Comparison of ENCODE assay signal across 8 cellular contexts in genomic region chr3:4985330-4986174, GRCh38. TPM values are rescaled to one million over a fixed set of nuclear protein-coding genes. Genes with fewer than 3 reads are reported as not detected.
DNase-seq lines count a peak whose midpoint lies in the region; ATAC-seq, FAIRE-seq and TF ChIP-seq lines count a peak whose summit lies in the region.

No MANE protein-coding gene starts in this region.

- DNase-seq in A172 (ENCODE audit: low spot score) (peak; percentile 88), iris pigment epithelial cell (ENCODE audit: low read depth) (peak; percentile 67), NCI-H774 (lab: John Stamatoyannopoulos, UW) (no peak), HTR-8/SVneo (ENCODE audit: insufficient read length, low spot score) (no peak)
- DNase-seq in activated naive CD8-positive, alpha-beta T cell treated with anti-CD3 and anti-CD28 coated beads, Interleukin-2, amount 10 ng/mL, durations not matched to agents 7 days and 5 days = no peak
- peak in 1 of 2 donors; percentile 54 for DNase-seq in stimulated activated naive CD8-positive, alpha-beta T cell treated with anti-CD3 and anti-CD28 coated beads, Interleukin-15, amount 100 ng/mL, for 72 hours

- H3K9me3 Mint-ChIP-seq in activated naive CD8-positive, alpha-beta T cell treated with anti-CD3 and anti-CD28 coated beads, Interleukin-2, amount 10 ng/mL, durations not matched to agents 7 days and 5 days = no peaks in the 10 kb centered on the region
- no peaks in the 10 kb centered on the region for H3K9me3 Mint-ChIP-seq in stimulated activated naive CD8-positive, alpha-beta T cell treated with anti-CD3 and anti-CD28 coated beads, Interleukin-15, amount 100 ng/mL, for 72 hours

- no peak for ATAC-seq in activated naive CD8-positive, alpha-beta T cell treated with anti-CD3 and anti-CD28 coated beads, Interleukin-2, amount 10 ng/mL, durations not matched to agents 7 days and 5 days (ENCODE audit: low read depth)
- peak; percentile 0 for ATAC-seq in stimulated activated naive CD8-positive, alpha-beta T cell treated with anti-CD3 and anti-CD28 coated beads, Interleukin-15, amount 100 ng/mL, for 72 hours
- no peak for ATAC-seq in GM19324 (IDR thresholded peaks at IDR 0.05; ENCODE audit: low FRiP score, unreplicated experiment)

- peaks cover 47% of the 10 kb centered on the region for H3K4me1 Mint-ChIP-seq in activated naive CD8-positive, alpha-beta T cell treated with anti-CD3 and anti-CD28 coated beads, Interleukin-2, amount 10 ng/mL, durations not matched to agents 7 days and 5 days
- H3K4me1 Mint-ChIP-seq in stimulated activated naive CD8-positive, alpha-beta T cell treated with anti-CD3 and anti-CD28 coated beads, Interleukin-15, amount 100 ng/mL, for 72 hours = peaks cover 62% of the 10 kb centered on the region

- peaks cover 53% of the 10 kb centered on the region for H3K36me3 Mint-ChIP-seq in activated naive CD8-positive, alpha-beta T cell treated with anti-CD3 and anti-CD28 coated beads, Interleukin-2, amount 10 ng/mL, durations not matched to agents 7 days and 5 days

- H3K36me3 ChIP-seq in HEK293 (ENCODE audit: control insufficient read depth in 2 of 2, insufficient read depth in 1 of 2, low read length in 2 of 2) = peaks cover 8 to 36% of the 10 kb centered on the region in 2 experiments; a peak in 2 of 3 replicates

- H3K27ac Mint-ChIP-seq in activated naive CD8-positive, alpha-beta T cell treated with anti-CD3 and anti-CD28 coated beads, Interleukin-2, amount 10 ng/mL, durations not matched to agents 7 days and 5 days = peak overlapping the region; percentile 91
- peak overlapping the region; percentile 58 to 85 for H3K27ac Mint-ChIP-seq in stimulated activated naive CD8-positive, alpha-beta T cell treated with anti-CD3 and anti-CD28 coated beads, Interleukin-15, amount 100 ng/mL, for 72 hours

- peak overlapping the region; percentile 92 for H3K4me3 Mint-ChIP-seq in activated naive CD8-positive, alpha-beta T cell treated with anti-CD3 and anti-CD28 coated beads, Interleukin-2, amount 10 ng/mL, durations not matched to agents 7 days and 5 days
- H3K4me3 Mint-ChIP-seq in stimulated activated naive CD8-positive, alpha-beta T cell treated with anti-CD3 and anti-CD28 coated beads, Interleukin-15, amount 100 ng/mL, for 72 hours = peak overlapping the region; percentile 93 to 99

- H3K9me3 ChIP-seq in HEK293 (ENCODE audit: control insufficient read depth, insufficient read depth, low read depth, low read length) = no peaks in the 10 kb centered on the region

- peaks cover 29% of the 10 kb centered on the region for H3K4me1 ChIP-seq in HEK293 (ENCODE audit: control insufficient read depth, insufficient read depth, low read length)

- FAIRE-seq in HTR-8/SVneo (lab: Jason Lieb, UNC) = no peak

- TF ChIP-seq CTCF in HEK293 (tag by site-specific recombination; IDR thresholded peaks at IDR 0.05) = no peak

- CTCF ChIA-PET in HEK293 (lab: Yijun Ruan, JAX) = interaction anchor here (0.9 to 12.6 kb wide), 15 partner anchors 8 to 275 kb away, joined by 3 to 94 read pairs (median 5); no protein-coding TSS in a partner anchor

- no peak overlapping the region for H3K4me3 ChIP-seq in HEK293 (ENCODE audit: low read depth, low read length)

- POLR2A ChIA-PET in HEK293 (lab: Yijun Ruan, JAX) = interaction anchor here (0.6 to 11.7 kb wide), 18 partner anchors 8 to 233 kb away, joined by 3 to 332 read pairs (median 6); partner anchors contain the start of genes BHLHE40 and EDEM1
- POLR2A ChIA-PET in activated naive CD8-positive, alpha-beta T cell treated with anti-CD3 and anti-CD28 coated beads, Interleukin-2, amount 10 ng/mL, durations not matched to agents 7 days and 5 days (lab: Charles Lee) = interaction anchor here (0.6 to 14.2 kb wide), 21 partner anchors 8 to 274 kb away, joined by 3 to 734 read pairs (median 8); partner anchors contain the start of gene BHLHE40

- no peaks in the 10 kb centered on the region for H3K27me3 Mint-ChIP-seq in activated naive CD8-positive, alpha-beta T cell treated with anti-CD3 and anti-CD28 coated beads, Interleukin-2, amount 10 ng/mL, durations not matched to agents 7 days and 5 days
- no peaks in the 10 kb centered on the region for H3K27me3 Mint-ChIP-seq in stimulated activated naive CD8-positive, alpha-beta T cell treated with anti-CD3 and anti-CD28 coated beads, Interleukin-15, amount 100 ng/mL, for 72 hours

- H3K27ac ChIP-seq in HEK293 (ENCODE audit: extremely low read depth, low read depth, low read length) = peak overlapping the region; percentile 95

TF ChIP-seq in HEK293, 187 proteins besides CTCF, POLR2A, EP300 and RAD21:
- TF ChIP-seq ZNF394 (tag by site-specific recombination; IDR thresholded peaks at IDR 0.05; ENCODE audit: borderline replicate concordance) (peak; percentile 70; the same call in 1 of the 2 replicates), ZNF600 (tag by site-specific recombination; IDR thresholded peaks at IDR 0.05) (peak; percentile 96), ZNF704 (tag by site-specific recombination; IDR thresholded peaks at IDR 0.05) (no peak), GLIS1 (tag by site-specific recombination; IDR thresholded peaks at IDR 0.05) (peak; percentile 24), SCRT1 (tag by site-specific recombination; IDR thresholded peaks at IDR 0.05; ENCODE audit: borderline replicate concordance) (0 out of 2 replicates have a peak, but pooled peaks have one; percentile 19), ZNF426 (tag by site-specific recombination; IDR thresholded peaks at IDR 0.05) (no peak), ZBTB17 (tag by site-specific recombination; IDR thresholded peaks at IDR 0.05) (peak; percentile 41; the same call in 1 of the 2 replicates), ZNF555 (tag by site-specific recombination; conservative IDR thresholded peaks at IDR 0.05) (no peak), ZNF449 (tag by site-specific recombination; IDR thresholded peaks at IDR 0.05) (no peak), ZIC2 (tag by site-specific recombination; IDR thresholded peaks at IDR 0.05) (peak; percentile 67), IKZF3 (tag by site-specific recombination; IDR thresholded peaks at IDR 0.05) (peak; percentile 86; the same call in 1 of the 2 replicates), KLF17 (tag by site-specific recombination; IDR thresholded peaks at IDR 0.05) (peak; percentile 51; the same call in 1 of the 2 replicates), ZNF747 (tag by site-specific recombination; IDR thresholded peaks at IDR 0.05) (no peak), ZNF248 (tag by site-specific recombination; IDR thresholded peaks at IDR 0.05) (no peak), ZNF658 (tag by site-specific recombination; IDR thresholded peaks at IDR 0.05) (no peak), KLF7 (tag by site-specific recombination; IDR thresholded peaks at IDR 0.05; ENCODE audit: borderline replicate concordance) (no peak), SCRT2 (tag by site-specific recombination; IDR thresholded peaks at IDR 0.05) (peak; percentile 30), ZBTB1 (tag by site-specific recombination; IDR thresholded peaks at IDR 0.05) (no peak), PRDM1 (tag by site-specific recombination; IDR thresholded peaks at IDR 0.05) (peak; percentile 94), GFI1B (tag by site-specific recombination; IDR thresholded peaks at IDR 0.05) (no peak), WT1 (tag by site-specific recombination; IDR thresholded peaks at IDR 0.05) (peak; percentile 95)

RNA-seq across cellular contexts. Expression of gene BHLHE40, which starts 6.3 kb away (rescaled TPM):
- 91.4 and 96.0 TPM in 2 replicates for total RNA-seq in A172 (2014; rRNA removed; shearing (Covaris generic))
- 100 to 1,000 TPM; 208 to 225 TPM for total RNA-seq in activated naive CD8-positive, alpha-beta T cell treated with anti-CD3 and anti-CD28 coated beads, Interleukin-2, amount 10 ng/mL, durations not matched to agents 7 days and 5 days

Comparison
In these comparisons a context has a peak if more than half of its experiments do, and no peak if none do; other contexts are left out.
1. DNase-seq: peak in A172 (single experiment) and iris pigment epithelial cell (single experiment); none in activated naive CD8-positive, alpha-beta T cell treated with anti-CD3 and anti-CD28 coated beads, Interleukin-2, amount 10 ng/mL, durations not matched to agents 7 days and 5 days (single experiment), NCI-H774 (single experiment) and HTR-8/SVneo (single experiment).